Comparison of ENCODE assay signal across 7 cellular contexts in the genomic region with DNA sequence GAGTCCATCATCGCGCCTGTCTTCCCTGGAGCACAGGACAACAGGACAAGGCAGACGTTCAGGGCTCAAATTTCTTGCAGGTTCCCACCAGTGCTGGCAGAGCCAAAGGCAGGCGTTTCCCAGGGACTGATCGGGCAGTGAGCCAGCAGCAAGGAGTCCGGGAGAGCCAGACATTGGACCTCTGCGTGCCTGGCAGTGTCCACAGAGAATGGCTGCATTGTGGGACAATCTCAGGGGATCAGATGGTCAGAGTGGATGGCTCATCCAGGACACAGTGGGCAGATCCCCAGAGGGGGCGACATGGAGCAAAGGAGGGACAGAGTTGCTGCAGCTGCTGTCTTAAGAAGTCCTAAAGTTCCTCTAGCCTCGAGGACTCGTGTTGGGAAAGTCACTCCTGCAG. TPM values are rescaled to one million over a fixed set of nuclear protein-coding genes. Genes with fewer than 3 reads are reported as not detected.
DNase-seq lines count a peak whose midpoint lies in the region; ATAC-seq and TF ChIP-seq lines count a peak whose summit lies in the region.

No MANE protein-coding gene starts in this region.

- no peaks in the 10 kb centered on the region for H3K27me3 ChIP-seq in neutrophil

- H3K4me1 ChIP-seq in neutrophil (ENCODE audit: control insufficient read depth in 1 of 2, insufficient read depth in 1 of 2, low read depth in 1 of 2, low read length in 1 of 2): peaks cover 61 to 78% of the 10 kb centered on the region in 2 experiments

- TF ChIP-seq CTCF in VCaP (conservative IDR thresholded peaks at IDR 0.05) (peak; percentile 61), fibroblast of mammary gland (conservative IDR thresholded peaks at IDR 0.05; ENCODE audit: control insufficient read depth, insufficient read depth, low read depth, low read length) (peak; percentile 50), neutrophil (IDR thresholded peaks at IDR 0.05) (no peak)

- no peaks in the 10 kb centered on the region for H3K9me3 Mint-ChIP-seq in IgD-negative memory B cell

- H3K4me3 ChIP-seq in fibroblast of mammary gland (ENCODE audit: control insufficient read depth, low read depth, low read length) (no peak overlapping the region), neutrophil (ENCODE audit: low read depth in 1 of 2, low read length in 1 of 2) (no peak overlapping the region)

- no peak for ATAC-seq in HG03135 (IDR thresholded peaks at IDR 0.05; ENCODE audit: unreplicated experiment)
- no peak for ATAC-seq in GM18870 (IDR thresholded peaks at IDR 0.05; ENCODE audit: unreplicated experiment)

- peak overlapping the region in 2 of 4 donors; percentile 36 to 72 for H3K4me3 Mint-ChIP-seq in IgD-negative memory B cell

- H3K4me1 Mint-ChIP-seq in IgD-negative memory B cell: peaks cover 24 to 40% (median 39%) of the 10 kb centered on the region in 3 donors

- H3K9me3 ChIP-seq in neutrophil: no peaks in the 10 kb centered on the region

- peaks cover 8% of the 10 kb centered on the region for H3K36me3 Mint-ChIP-seq in IgD-negative memory B cell

- no peaks in the 10 kb centered on the region for H3K27me3 Mint-ChIP-seq in IgD-negative memory B cell

- H3K27ac Mint-ChIP-seq in IgD-negative memory B cell: peak overlapping the region; percentile 31 to 69 (median 33)

- DNase-seq in DMS114 treated with DMSO at 0.1 percent for 48 hours (lab: John Stamatoyannopoulos, UW; ENCODE audit: unreplicated experiment): peak; percentile 39
- DNase-seq in fibroblast of mammary gland (ENCODE audit: low read depth): peak; percentile 38

- peaks cover 56% of the 10 kb centered on the region for H3K36me3 ChIP-seq in neutrophil

- H3K27ac ChIP-seq in VCaP: peak overlapping the region; percentile 24; the same call in 1 of the 2 replicates
- H3K27ac ChIP-seq in neutrophil: peak overlapping the region; percentile 89

RNA-seq across cellular contexts. Expression of a gene that starts 4.6 kb away (rescaled TPM):
- 32.1 TPM for polyA plus RNA-seq in IgD-negative memory B cell

RNA-seq across cellular contexts. Expression of a gene that starts 11.4 kb away (rescaled TPM):
- polyA plus RNA-seq in IgD-negative memory B cell: not detected

RNA-seq across cellular contexts. Expression of a gene that starts 46.5 kb away (rescaled TPM):
- polyA plus RNA-seq in IgD-negative memory B cell: 68.9 TPM
